10 cellular contexts compared by ENCODE assay signal in the genomic region with DNA sequence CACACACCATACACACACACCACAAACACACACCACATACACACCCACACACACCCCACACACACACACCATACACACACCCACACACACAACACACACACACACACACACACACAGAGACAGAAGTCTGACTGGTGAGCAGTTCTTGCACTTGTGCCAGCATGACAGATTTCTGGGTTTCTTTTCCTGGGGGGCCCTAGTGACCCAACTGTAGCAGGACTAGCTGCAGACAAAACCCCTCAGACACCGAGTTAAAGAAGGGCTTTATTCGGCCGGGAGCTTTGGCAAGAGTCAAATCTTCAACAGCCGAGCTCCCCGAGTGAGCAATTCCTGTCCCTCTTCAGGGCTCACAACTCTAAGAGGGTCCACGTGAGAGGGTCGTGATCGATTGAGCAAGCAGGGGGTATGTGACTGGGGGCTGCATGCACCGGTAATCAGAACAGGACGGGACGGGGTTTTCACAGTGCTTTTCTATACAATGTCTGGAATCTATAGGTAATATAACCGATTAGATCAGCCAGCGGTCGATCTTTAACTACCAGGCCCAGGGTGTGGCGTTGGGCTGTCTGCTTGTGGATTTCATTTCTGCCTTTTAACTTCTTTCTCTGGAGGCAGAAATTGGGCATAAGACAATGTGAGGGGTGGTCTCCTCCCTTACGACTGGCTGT. TPM values are rescaled to one million over a fixed set of nuclear protein-coding genes. Genes with fewer than 3 reads are reported as not detected.
A peak's percentile ranks its signal among the peaks of the same experiment; 100 is the strongest.
DNase-seq lines count a peak whose midpoint lies in the region; ATAC-seq and TF ChIP-seq lines count a peak whose summit lies in the region.
"Not testable (repeated sequence)": the region's sequence is repeated elsewhere in the genome, so short reads cannot be mapped to it uniquely, and the experiment has no call there.
"Had no signal": no experiment of that assay in that cellular context is flagged by ENCODE, and none has a peak within 500 bp of the region (broad histone marks: within the 10 kb centered on the region; RNA-seq: fewer than 3 reads in every experiment).

No MANE protein-coding gene starts in this region.

- H3K27ac Mint-ChIP-seq in effector memory CD8-positive, alpha-beta T cell = peak overlapping the region; percentile 50 to 83
- peak overlapping the region; percentile 86 for H3K27ac Mint-ChIP-seq in mesothelial cell of epicardium

- H3K4me3 Mint-ChIP-seq in effector memory CD8-positive, alpha-beta T cell = peak overlapping the region; percentile 59 to 60
- not testable (repeated sequence) for H3K4me3 Mint-ChIP-seq in mesothelial cell of epicardium

- not testable (repeated sequence) for DNase-seq in Panc1 (ENCODE audit: low read depth, low spot score); effector memory CD8-positive, alpha-beta T cell; mesothelial cell of epicardium (ENCODE audit: low spot score in 2 of 2, unreplicated experiment in 2 of 2); prostate gland (ENCODE audit: low spot score)
- DNase-seq in activated effector memory CD4-positive, alpha-beta T cell treated with anti-CD3 and anti-CD28 coated beads, Interleukin-2, amount 50 U/mL, for 16 hours = peak; percentile 2

- not testable (repeated sequence) for H3K27me3 ChIP-seq in Panc1 (ENCODE audit: control insufficient read depth, insufficient read depth, low read length); prostate gland (replicated peaks; ENCODE audit: insufficient read depth)

- H3K27ac ChIP-seq in Panc1 (ENCODE audit: low read length) = peak overlapping the region; percentile 89
- peak overlapping the region; percentile 54 to 65 for H3K27ac ChIP-seq in prostate gland

- CTCF ChIA-PET in Panc1 (lab: Charles Lee) = interaction anchor here (0.7 kb wide), 2 partner anchors 99 to 1636 kb away, joined by 3 read pairs; no protein-coding TSS in a partner anchor

- intact Hi-C loops in Panc1 (cut with micrococcal nuclease; ENCODE audit: unreplicated experiment) = loop anchor here (10.0 kb wide), 1 partner anchor 135 kb away; no protein-coding TSS in a partner anchor
- intact Hi-C loops in prostate gland (cut with DNase I) = not testable (repeated sequence)

- H3K4me1 ChIP-seq in Panc1 (ENCODE audit: control insufficient read depth, insufficient read depth, low read length) = peaks cover 34% of the 10 kb centered on the region
- H3K4me1 ChIP-seq in prostate gland (replicated peaks) = not testable (repeated sequence)

- not testable (repeated sequence) for H3K36me3 Mint-ChIP-seq in effector memory CD8-positive, alpha-beta T cell (ENCODE audit: insufficient read depth); mesothelial cell of epicardium

- H3K9me3 ChIP-seq in Panc1 (ENCODE audit: control insufficient read depth, insufficient read depth, low read depth, low read length); prostate gland: not testable (repeated sequence)

- not testable (repeated sequence) for H3K27me3 Mint-ChIP-seq in effector memory CD8-positive, alpha-beta T cell; mesothelial cell of epicardium (ENCODE audit: low read depth)

- H3K9me3 Mint-ChIP-seq in effector memory CD8-positive, alpha-beta T cell; mesothelial cell of epicardium: not testable (repeated sequence)

- TF ChIP-seq POLR2A in prostate gland (IDR thresholded peaks at IDR 0.05) = not testable (repeated sequence)

- H3K36me3 ChIP-seq in Panc1 (ENCODE audit: control insufficient read depth, insufficient read depth, low read length); prostate gland: not testable (repeated sequence)

- WGBS in prostate gland = 45% methylated on average over 16 of the region's 16 CpGs

- H3K4me3 ChIP-seq in Panc1 (ENCODE audit: low read depth in 2 of 2, low read length in 2 of 2); prostate gland: not testable (repeated sequence)

- BruUV-seq in Panc1 (replicated peaks; lab: Mats Ljungman, UMichigan) = not testable (repeated sequence)

- in situ Hi-C loops in Panc1 (cut with HindIII; ENCODE audit: low pct_unique_long_range_greater_than_20kb, low sequenced_read_pairs) = not testable (repeated sequence)

- ATAC-seq in GM18909 (IDR thresholded peaks at IDR 0.05; ENCODE audit: poor library complexity, unreplicated experiment) (peak; percentile 15), HG03460 (IDR thresholded peaks at IDR 0.05; ENCODE audit: unreplicated experiment) (peak; percentile 28), Panc1 (peak; percentile 16)
- ATAC-seq in effector memory CD8-positive, alpha-beta T cell (replicated peaks) = not testable (repeated sequence)

- H3K4me1 Mint-ChIP-seq in effector memory CD8-positive, alpha-beta T cell (ENCODE audit: low read depth in 2 of 2) = peaks cover 35 to 39% of the 10 kb centered on the region in 2 donors
- peaks cover 41% of the 10 kb centered on the region for H3K4me1 Mint-ChIP-seq in mesothelial cell of epicardium

- TF ChIP-seq CTCF in Panc1 (IDR thresholded peaks at IDR 0.05); mesothelial cell of epicardium (IDR thresholded peaks at IDR 0.05; ENCODE audit: unreplicated experiment); prostate gland (IDR thresholded peaks at IDR 0.05): not testable (repeated sequence)

- POLR2A ChIA-PET in Panc1 (lab: Charles Lee) = not testable (repeated sequence)

RNA-seq across cellular contexts. Expression of a gene that starts 19.1 kb away (rescaled TPM):
- total RNA-seq in Panc1 (2021; ENCODE audit: unreplicated experiment) (122 TPM), mesothelial cell of epicardium (294 to 314 TPM (median 300 TPM) in 3 replicates), prostate gland (10 to 100 TPM in 1 of 2 donors, 1 to 10 TPM in 1; 5.8 to 14.2 TPM)
- 259 TPM for polyA plus RNA-seq in Panc1 (2012; ENCODE audit: insufficient read length)
- total RNA-seq: gastrocnemius medialis had no signal
- polyA plus RNA-seq: CD4-positive, alpha-beta memory T cell had no signal

RNA-seq across cellular contexts. Expression of a gene that starts 29.5 kb away (rescaled TPM):
- total RNA-seq in Panc1 (2021; ENCODE audit: unreplicated experiment) = 614 TPM
- 1,322 TPM for polyA plus RNA-seq in Panc1 (2012; ENCODE audit: insufficient read length)
- 540 to 561 TPM (median 547 TPM) in 3 replicates for total RNA-seq in mesothelial cell of epicardium
- total RNA-seq in prostate gland = 100 to 1,000 TPM; 123 to 477 TPM

RNA-seq across cellular contexts. Expression of a gene that starts 36.3 kb away (rescaled TPM):
- total RNA-seq in Panc1 (2021; ENCODE audit: unreplicated experiment) (66.3 TPM), mesothelial cell of epicardium (120 to 128 TPM (median 122 TPM) in 3 replicates), prostate gland (100 to 1,000 TPM in 1 of 2 donors, 10 to 100 TPM in 1; 73.9 to 182 TPM)
- 206 TPM for polyA plus RNA-seq in Panc1 (2012; ENCODE audit: insufficient read length)

RNA-seq across cellular contexts. Expression of a gene that starts 42.6 kb away (rescaled TPM):
- total RNA-seq in Panc1 (2021; ENCODE audit: unreplicated experiment) (183 TPM), mesothelial cell of epicardium (208 to 224 TPM (median 210 TPM) in 3 replicates), prostate gland (100 to 1,000 TPM in 1 of 2 donors, 10 to 100 TPM in 1; 96.6 to 149 TPM)
- 402 TPM for polyA plus RNA-seq in Panc1 (2012; ENCODE audit: insufficient read length)

RNA-seq across cellular contexts. Expression of a gene that starts 43.8 kb away (rescaled TPM):
- total RNA-seq in Panc1 (2021; ENCODE audit: unreplicated experiment) (36.8 TPM), mesothelial cell of epicardium (57.5 to 65.7 TPM (median 58.8 TPM) in 3 replicates), prostate gland (10 to 100 TPM; 58.6 to 88.4 TPM)
- polyA plus RNA-seq in Panc1 (2012; ENCODE audit: insufficient read length) = 38.8 TPM
- total RNA-seq: CD4-positive, alpha-beta memory T cell; T-helper 1 cell treated with Interleukin-12 subunit alpha and Interleukin-12 subunit beta and Interleukin-4 antibody, amounts not matched to agents 30 ng/mL and 1 ng/mL, for 36 hours had no signal
